27 cellular contexts compared by ENCODE assay signal in the genomic region with DNA sequence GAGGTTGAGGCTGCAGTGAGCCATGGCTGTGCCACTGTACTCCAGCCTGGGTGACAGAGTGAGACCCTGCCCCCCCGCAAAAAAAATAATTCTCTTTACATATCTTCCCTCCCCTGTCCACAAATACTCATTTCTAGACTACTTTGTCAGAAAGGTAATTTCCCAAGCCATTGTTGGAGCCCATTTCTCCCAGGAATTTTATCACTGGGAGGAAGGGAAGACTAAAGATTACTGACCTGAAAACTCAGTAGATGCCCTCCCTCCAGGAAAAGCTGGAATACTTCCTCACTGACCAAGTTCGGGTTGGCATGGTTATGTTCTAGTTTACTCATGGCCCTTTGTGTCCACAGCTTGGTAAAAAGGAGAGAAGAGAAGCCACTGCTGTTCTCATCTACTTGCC. TPM values are rescaled to one million over a fixed set of nuclear protein-coding genes. Genes with fewer than 3 reads are reported as not detected.
"Had no signal": no experiment of that assay in that cellular context is flagged by ENCODE, and none has a peak within 500 bp of the region (broad histone marks: within the 10 kb centered on the region; RNA-seq: fewer than 3 reads in every experiment).

No MANE protein-coding gene starts in this region.

- H3K27me3 Mint-ChIP-seq: activated T-cell treated with anti-CD3 and anti-CD28 coated beads, Interleukin-2, amount 50 U/mL, for 24 hours; central memory CD8-positive, alpha-beta T cell; naive thymus-derived CD4-positive, alpha-beta T cell had no signal

- H3K27me3 ChIP-seq: breast epithelium, esophagus muscularis mucosa, foreskin keratinocyte, testis, transverse colon had no signal

- ATAC-seq: foreskin keratinocyte; naive thymus-derived CD4-positive, alpha-beta T cell; sciatic nerve; stimulated activated naive CD8-positive, alpha-beta T cell treated with anti-CD3 and anti-CD28 coated beads, Interleukin-15, Interleukin-2, amounts not matched to agents 100 U/mL and 50 U/mL, for 24 hours had no signal

- H3K36me3 Mint-ChIP-seq: mesothelial cell of epicardium had no signal

- H3K9me3 Mint-ChIP-seq: activated T-cell treated with anti-CD3 and anti-CD28 coated beads, Interleukin-2, amount 50 U/mL, for 24 hours; central memory CD8-positive, alpha-beta T cell; mesothelial cell of epicardium had no signal

- FAIRE-seq: colon had no signal

- H3K27ac Mint-ChIP-seq: activated T-cell treated with anti-CD3 and anti-CD28 coated beads, Interleukin-2, amount 50 U/mL, for 24 hours; mesothelial cell of epicardium had no signal

- H3K4me3 ChIP-seq: breast epithelium, esophagus muscularis mucosa, skin epidermis, testis, transverse colon had no signal

- DNase-seq: activated CD4-positive, alpha-beta T cell treated with anti-CD3 and anti-CD28 coated beads for 4 hours; activated CD4-positive, alpha-beta T cell treated with anti-CD3 and anti-CD28 coated beads, Interleukin-2, amount 50 U/mL, for 4 hours; activated CD8-positive, alpha-beta memory T cell treated with anti-CD3 and anti-CD28 coated beads, Interleukin-2, amount 50 U/mL, for 48 hours; activated gamma-delta T cell treated with Interleukin-2 at 50 U/mL for 16 hours; activated naive CD4-positive, alpha-beta T cell treated with anti-CD3 and anti-CD28 coated beads, Interleukin-2, amount 50 U/mL, for 16 hours; activated T-cell treated with anti-CD3 and anti-CD28 coated beads, Interleukin-2, amount 50 U/mL, for 24 hours; dermis blood vessel endothelial cell; effector CD4-positive, alpha-beta T cell; foreskin keratinocyte; mammary epithelial cell; naive thymus-derived CD4-positive, alpha-beta T cell; posterior cingulate gyrus; stimulated activated CD4-positive, alpha-beta T cell treated with anti-CD3 and anti-CD28 coated beads, Interleukin-12 subunit alpha, Interleukin-12 subunit beta, amount 100 ng/mL, for 4 hours; stimulated activated CD4-positive, alpha-beta T cell treated with anti-CD3 and anti-CD28 coated beads, Interleukin-4, amount 100 ng/mL, for 1 hour; stimulated activated naive CD8-positive, alpha-beta T cell treated with anti-CD3 and anti-CD28 coated beads, Interleukin-15, Interleukin-2, amounts not matched to agents 100 U/mL and 50 U/mL, for 24 hours; testis; transverse colon had no signal

- H3K36me3 ChIP-seq: breast epithelium, esophagus muscularis mucosa had no signal

- H3K9me3 ChIP-seq: breast epithelium, esophagus muscularis mucosa, testis, transverse colon had no signal

- H3K4me1 ChIP-seq: foreskin keratinocyte had no signal

- H3K27ac ChIP-seq: foreskin keratinocyte, testis, transverse colon had no signal

- H3K4me3 Mint-ChIP-seq: activated T-cell treated with anti-CD3 and anti-CD28 coated beads, Interleukin-2, amount 50 U/mL, for 24 hours; mesothelial cell of epicardium had no signal

RNA-seq across cellular contexts. Expression of gene TTLL6, which starts 17.9 kb away (rescaled TPM):
- total RNA-seq: activated CD8-positive, alpha-beta memory T cell treated with anti-CD3 and anti-CD28 coated beads for 36 hours; dermis blood vessel endothelial cell; foreskin keratinocyte; mammary epithelial cell; mesothelial cell of epicardium; naive thymus-derived CD4-positive, alpha-beta T cell; osteoblast; urinary bladder had no signal
- polyA plus RNA-seq: foreskin keratinocyte; mammary epithelial cell; naive thymus-derived CD4-positive, alpha-beta T cell had no signal
